In the genomic region with DNA sequence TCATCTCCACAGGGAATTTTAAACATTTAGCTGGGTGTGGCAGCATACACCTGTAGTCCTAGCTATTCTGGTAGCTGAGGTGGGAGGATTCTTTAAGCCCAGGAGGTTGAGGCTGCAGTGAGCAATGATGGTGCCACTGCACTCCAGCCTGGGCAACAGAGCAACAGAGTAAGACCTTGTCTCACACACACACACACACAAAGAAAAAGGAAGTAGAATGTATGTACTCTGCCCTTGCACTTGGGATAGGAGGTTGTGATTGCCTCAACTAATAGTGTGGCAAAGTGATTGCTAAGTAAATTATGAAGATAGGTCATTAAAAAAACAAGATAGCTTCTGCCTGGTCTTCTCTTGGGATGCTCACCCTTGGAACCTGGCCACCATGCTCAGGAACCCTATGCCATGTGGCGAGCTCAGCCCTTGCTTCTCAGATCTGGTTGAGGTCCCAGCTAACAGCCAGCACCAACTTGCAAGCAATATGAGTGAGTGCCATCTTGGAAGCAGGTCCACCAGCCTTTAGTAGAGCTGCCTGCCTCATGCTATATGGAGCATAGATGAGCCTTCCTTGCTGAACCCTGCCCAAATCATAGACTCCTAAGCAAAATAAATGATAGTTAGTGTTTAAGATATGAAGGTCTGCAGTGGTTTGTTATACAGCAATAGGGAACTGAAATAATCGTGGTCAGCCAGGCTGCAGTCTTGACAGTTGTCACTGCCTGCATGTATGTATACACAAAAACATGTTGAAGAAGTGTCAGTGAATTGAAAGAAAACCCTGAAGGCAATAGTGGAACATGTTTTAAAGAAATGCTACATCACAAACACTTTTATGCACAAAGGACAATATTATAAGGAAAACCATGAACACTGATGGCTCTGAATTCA, we compare ENCODE assay signal across 13 cellular contexts. TPM values are rescaled to one million over a fixed set of nuclear protein-coding genes. Genes with fewer than 3 reads are reported as not detected.
DNase-seq lines count a peak whose midpoint lies in the region; ATAC-seq and TF ChIP-seq lines count a peak whose summit lies in the region.
"Had no signal": no experiment of that assay in that cellular context is flagged by ENCODE, and none has a peak within 500 bp of the region (broad histone marks: within the 10 kb centered on the region; RNA-seq: fewer than 3 reads in every experiment).

No MANE protein-coding gene starts in this region.

- H3K36me3 Mint-ChIP-seq in activated B cell treated with CpG ODN at 0.5 μM for 24 hours (ENCODE audit: low read depth) = peaks cover 17% of the 10 kb centered on the region

- peak overlapping the region; percentile 8 for H3K4me3 Mint-ChIP-seq in activated B cell treated with CpG ODN at 0.5 μM for 24 hours
- H3K4me3 Mint-ChIP-seq: nephron had no signal

- H3K36me3 ChIP-seq in transverse colon = no peaks in the 10 kb centered on the region

- DNase-seq in activated B cell treated with CpG ODN at 0.5 μM for 24 hours = no peak
- DNase-seq in activated naive CD4-positive, alpha-beta T cell treated with Interleukin-2 at 50 U/mL for 16 hours = no peak
- no peak for DNase-seq in dermis blood vessel endothelial cell
- DNase-seq in transverse colon = no peak
- DNase-seq: activated CD4-positive, alpha-beta T cell treated with anti-CD3 and anti-CD28 coated beads, Interleukin-2, amount 50 U/mL, for 1 hour; cerebellar nuclear complex; islet precursor cell; SJCRH30 had no signal

- H3K9me3 ChIP-seq in transverse colon = no peaks in the 10 kb centered on the region
- H3K9me3 ChIP-seq: SJCRH30 had no signal

- H3K27ac Mint-ChIP-seq in activated B cell treated with CpG ODN at 0.5 μM for 24 hours = peak overlapping the region; percentile 16
- H3K27ac Mint-ChIP-seq: nephron had no signal

- ATAC-seq in GM18867 (IDR thresholded peaks at IDR 0.05; ENCODE audit: unreplicated experiment) (peak; percentile 92), GM21619 (IDR thresholded peaks at IDR 0.05; ENCODE audit: unreplicated experiment) (peak; percentile 90), HG03280 (IDR thresholded peaks at IDR 0.05; ENCODE audit: unreplicated experiment) (peak; percentile 90), activated B cell treated with CpG ODN at 0.5 μM for 24 hours (ENCODE audit: low read depth) (peak; percentile 81), SK-N-SH treated with all-trans-retinoic acid at 6 μM for 48 hours (no peak)

- CTCF ChIA-PET in activated B cell treated with CpG ODN at 0.5 μM for 24 hours (lab: Charles Lee) = no interaction called here

- H3K27ac ChIP-seq in transverse colon = no peak overlapping the region
- H3K27ac ChIP-seq: SJCRH30 had no signal

- no peak for TF ChIP-seq POLR2A in transverse colon (IDR thresholded peaks at IDR 0.05)

- TF ChIP-seq CTCF in activated B cell treated with CpG ODN at 0.5 μM for 24 hours (IDR thresholded peaks at IDR 0.05) = no peak
- no peak for TF ChIP-seq CTCF in transverse colon (IDR thresholded peaks at IDR 0.05)

- POLR2A ChIA-PET in activated B cell treated with CpG ODN at 0.5 μM for 24 hours (lab: Charles Lee) = no interaction called here

- H3K4me1 Mint-ChIP-seq in activated B cell treated with CpG ODN at 0.5 μM for 24 hours = peaks cover 22% of the 10 kb centered on the region

- H3K4me3 ChIP-seq in transverse colon = no peak overlapping the region
- H3K4me3 ChIP-seq: SJCRH30 had no signal

- intact Hi-C loops in activated B cell treated with CpG ODN at 0.5 μM for 24 hours (cut with micrococcal nuclease) (no loop called here), transverse colon (cut with DNase I; ENCODE audit: low total_unique reads) (loop anchor here (10.0 kb wide), 1 partner anchor 157 kb away; no protein-coding TSS in a partner anchor)

- in situ Hi-C loops in transverse colon (cut with MboI; ENCODE audit: low pct_ligation_motif_present in 1 of 4, low pct_unique_long_range_greater_than_20kb in 1 of 4, low sequenced_read_pairs in 3 of 4) = loop anchor here in 3 of 4 donors (10.0 kb wide), 2 partner anchors 157 to 317 kb away; no protein-coding TSS in a partner anchor

- H3K27me3 Mint-ChIP-seq in activated B cell treated with CpG ODN at 0.5 μM for 24 hours = no peaks in the 10 kb centered on the region

- TF ChIP-seq EP300 in transverse colon (IDR thresholded peaks at IDR 0.05; ENCODE audit: low read depth) = no peak

- 78 to 91% methylated on average over 2 of the region's 2 CpGs for WGBS in transverse colon (ENCODE audit: low coverage in 1 of 2), 2 donors

- no peaks in the 10 kb centered on the region for H3K9me3 Mint-ChIP-seq in activated B cell treated with CpG ODN at 0.5 μM for 24 hours
- H3K9me3 Mint-ChIP-seq: nephron had no signal

- H3K27me3 ChIP-seq in transverse colon = no peaks in the 10 kb centered on the region
- H3K27me3 ChIP-seq: SJCRH30 had no signal

- peaks cover 0 to 2% (median under 1%) of the 10 kb centered on the region in 4 donors for H3K4me1 ChIP-seq in transverse colon
- H3K4me1 ChIP-seq: SJCRH30 had no signal

TF ChIP-seq in SK-N-SH treated with all-trans-retinoic acid at 6 μM for 48 hours, 23 proteins besides CTCF, POLR2A, EP300 and RAD21:
- TF ChIP-seq, protein P1, sequence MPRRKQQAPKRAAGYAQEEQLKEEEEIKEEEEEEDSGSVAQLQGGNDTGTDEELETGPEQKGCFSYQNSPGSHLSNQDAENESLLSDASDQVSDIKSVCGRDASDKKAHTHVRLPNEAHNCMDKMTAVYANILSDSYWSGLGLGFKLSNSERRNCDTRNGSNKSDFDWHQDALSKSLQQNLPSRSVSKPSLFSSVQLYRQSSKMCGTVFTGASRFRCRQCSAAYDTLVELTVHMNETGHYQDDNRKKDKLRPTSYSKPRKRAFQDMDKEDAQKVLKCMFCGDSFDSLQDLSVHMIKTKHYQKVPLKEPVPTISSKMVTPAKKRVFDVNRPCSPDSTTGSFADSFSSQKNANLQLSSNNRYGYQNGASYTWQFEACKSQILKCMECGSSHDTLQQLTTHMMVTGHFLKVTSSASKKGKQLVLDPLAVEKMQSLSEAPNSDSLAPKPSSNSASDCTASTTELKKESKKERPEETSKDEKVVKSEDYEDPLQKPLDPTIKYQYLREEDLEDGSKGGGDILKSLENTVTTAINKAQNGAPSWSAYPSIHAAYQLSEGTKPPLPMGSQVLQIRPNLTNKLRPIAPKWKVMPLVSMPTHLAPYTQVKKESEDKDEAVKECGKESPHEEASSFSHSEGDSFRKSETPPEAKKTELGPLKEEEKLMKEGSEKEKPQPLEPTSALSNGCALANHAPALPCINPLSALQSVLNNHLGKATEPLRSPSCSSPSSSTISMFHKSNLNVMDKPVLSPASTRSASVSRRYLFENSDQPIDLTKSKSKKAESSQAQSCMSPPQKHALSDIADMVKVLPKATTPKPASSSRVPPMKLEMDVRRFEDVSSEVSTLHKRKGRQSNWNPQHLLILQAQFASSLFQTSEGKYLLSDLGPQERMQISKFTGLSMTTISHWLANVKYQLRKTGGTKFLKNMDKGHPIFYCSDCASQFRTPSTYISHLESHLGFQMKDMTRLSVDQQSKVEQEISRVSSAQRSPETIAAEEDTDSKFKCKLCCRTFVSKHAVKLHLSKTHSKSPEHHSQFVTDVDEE (CRISPR knock-in tag; IDR thresholded peaks at IDR 0.05) = no peak
- TF ChIP-seq ZNF565 (CRISPR knock-in tag; conservative IDR thresholded peaks at IDR 0.05; ENCODE audit: low read depth) = no peak
- no peak for TF ChIP-seq BACH2 (CRISPR knock-in tag; IDR thresholded peaks at IDR 0.05; ENCODE audit: borderline replicate concordance)

RNA-seq across cellular contexts. Expression of a gene that starts 30.1 kb away (rescaled TPM):
- total RNA-seq in activated B cell treated with CpG ODN at 0.5 μM for 24 hours (22.1 and 24.9 TPM in 2 replicates), dermis blood vessel endothelial cell (12.4 and 17.5 TPM in 2 replicates), transverse colon (10 to 100 TPM in 1 of 4 donors, 1 to 10 TPM in 3; 1.9 to 20.9 (median 7.4) TPM)
